In genomic region chr12:51994959-51995358, GRCh38 we compare ENCODE assay signal across 20 cellular contexts.
"Had no signal": no experiment of that assay in that cellular context is flagged by ENCODE, and none has a peak within 500 bp of the region (broad histone marks: within the 10 kb centered on the region; RNA-seq: fewer than 3 reads in every experiment).

No MANE protein-coding gene starts in this region.

- ATAC-seq: activated CD4-positive, CD25-positive, alpha-beta regulatory T cell treated with anti-CD3 and anti-CD28 coated beads, Interleukin-2, amount 50 U/mL, for 24 hours; activated naive CD8-positive, alpha-beta T cell treated with anti-CD3 and anti-CD28 coated beads, Interleukin-2, amount 50 U/mL, for 24 hours; gastroesophageal sphincter; left colon; naive thymus-derived CD4-positive, alpha-beta T cell; stimulated activated naive B cell treated with anti-CD40 and anti-IgM and Interleukin-4, amounts not matched to agents 10 μg/mL and 1 μg/mL and 100 μg/mL, for 72 hours had no signal

- H2AFZ ChIP-seq: parathyroid adenoma had no signal

- H3K4me3 ChIP-seq: cardiac muscle cell, dorsolateral prefrontal cortex, gastroesophageal sphincter, heart right ventricle, lung, tibial nerve, vagina had no signal

- H3K4me3 Mint-ChIP-seq: activated naive CD8-positive, alpha-beta T cell treated with anti-CD3 and anti-CD28 coated beads, Interleukin-2, amount 50 U/mL, for 24 hours; endodermal cell; naive thymus-derived CD4-positive, alpha-beta T cell; stimulated activated naive B cell treated with anti-CD40 and anti-IgM and Interleukin-4, amounts not matched to agents 10 μg/mL and 1 μg/mL and 100 μg/mL, for 72 hours had no signal

- H3K9me3 Mint-ChIP-seq: activated naive CD8-positive, alpha-beta T cell treated with anti-CD3 and anti-CD28 coated beads, Interleukin-2, amount 50 U/mL, for 24 hours; endodermal cell; naive thymus-derived CD4-positive, alpha-beta T cell; stimulated activated naive B cell treated with anti-CD40 and anti-IgM and Interleukin-4, amounts not matched to agents 10 μg/mL and 1 μg/mL and 100 μg/mL, for 72 hours had no signal

- H3K27me3 Mint-ChIP-seq: activated naive CD8-positive, alpha-beta T cell treated with anti-CD3 and anti-CD28 coated beads, Interleukin-2, amount 50 U/mL, for 24 hours; naive thymus-derived CD4-positive, alpha-beta T cell; stimulated activated naive B cell treated with anti-CD40 and anti-IgM and Interleukin-4, amounts not matched to agents 10 μg/mL and 1 μg/mL and 100 μg/mL, for 72 hours had no signal

- H3K27me3 ChIP-seq: cardiac muscle cell, dorsolateral prefrontal cortex, gastroesophageal sphincter, heart right ventricle, tibial nerve, vagina had no signal

- H3K27ac ChIP-seq: cardiac muscle cell, dorsolateral prefrontal cortex, gastroesophageal sphincter, heart right ventricle, parathyroid adenoma, tibial nerve, vagina had no signal

- H3K9me3 ChIP-seq: gastroesophageal sphincter, heart right ventricle, tibial nerve, vagina had no signal

- DNase-seq: activated CD4-positive, alpha-beta T cell treated with anti-CD3 and anti-CD28 coated beads, Interleukin-2, amount 50 U/mL, for 1 hour; activated naive CD4-positive, alpha-beta T cell; activated naive CD8-positive, alpha-beta T cell treated with anti-CD3 and anti-CD28 coated beads, Interleukin-2, amount 50 U/mL, for 24 hours; endodermal cell; left colon; naive thymus-derived CD4-positive, alpha-beta T cell; retina; stimulated activated CD4-positive, alpha-beta T cell treated with anti-CD3 and anti-CD28 coated beads, Interleukin-15, amount 100 ng/mL, for 24 hours; stimulated activated CD4-positive, alpha-beta T cell treated with anti-CD3 and anti-CD28 coated beads, Interleukin-4, amount 100 ng/mL, for 1 hour; stimulated activated naive B cell treated with anti-CD40 and anti-IgM and Interleukin-4, amounts not matched to agents 10 μg/mL and 1 μg/mL and 100 μg/mL, for 72 hours; T1000 had no signal

- H3K9ac ChIP-seq: parathyroid adenoma had no signal

- H3K27ac Mint-ChIP-seq: activated naive CD8-positive, alpha-beta T cell treated with anti-CD3 and anti-CD28 coated beads, Interleukin-2, amount 50 U/mL, for 24 hours; endodermal cell had no signal

- H3K4me1 ChIP-seq: parathyroid adenoma, tibial nerve, vagina had no signal

- H3K4me1 Mint-ChIP-seq: endodermal cell had no signal
